In genomic region chr20:25579081-25579770, GRCh38 we compare ENCODE assay signal across 1 cellular context.
A peak's percentile ranks its signal among the peaks of the same experiment; 100 is the strongest.
TF ChIP-seq lines count a peak whose summit lies in the region.

No MANE protein-coding gene starts in this region.

TF ChIP-seq in HepG2, 621 proteins besides CTCF, POLR2A, EP300 and RAD21 (continued from another document and continues in another):
- TF ChIP-seq ZNF407 (CRISPR knock-in tag; IDR thresholded peaks at IDR 0.05; ENCODE audit: not compliant biosample characterization) = no peak
- peak; percentile 40; the same call in 1 of the 2 replicates for TF ChIP-seq TFE3 (CRISPR knock-in tag; IDR thresholded peaks at IDR 0.05)
- no peak for TF ChIP-seq BCLAF1 (IDR thresholded peaks at IDR 0.05)
- TF ChIP-seq MAZ (IDR thresholded peaks at IDR 0.05; ENCODE audit: borderline replicate concordance, low read depth, low read length) = no peak
- TF ChIP-seq MAZ (CRISPR knock-in tag; IDR thresholded peaks at IDR 0.05; ENCODE audit: low read depth) = no peak
- TF ChIP-seq SP4 (CRISPR knock-in tag; IDR thresholded peaks at IDR 0.05) = peak; percentile 38; the same call in 1 of the 2 replicates
- TF ChIP-seq ZNF644 (CRISPR knock-in tag; IDR thresholded peaks at IDR 0.05; ENCODE audit: low read depth) = no peak
- TF ChIP-seq, protein P1, sequence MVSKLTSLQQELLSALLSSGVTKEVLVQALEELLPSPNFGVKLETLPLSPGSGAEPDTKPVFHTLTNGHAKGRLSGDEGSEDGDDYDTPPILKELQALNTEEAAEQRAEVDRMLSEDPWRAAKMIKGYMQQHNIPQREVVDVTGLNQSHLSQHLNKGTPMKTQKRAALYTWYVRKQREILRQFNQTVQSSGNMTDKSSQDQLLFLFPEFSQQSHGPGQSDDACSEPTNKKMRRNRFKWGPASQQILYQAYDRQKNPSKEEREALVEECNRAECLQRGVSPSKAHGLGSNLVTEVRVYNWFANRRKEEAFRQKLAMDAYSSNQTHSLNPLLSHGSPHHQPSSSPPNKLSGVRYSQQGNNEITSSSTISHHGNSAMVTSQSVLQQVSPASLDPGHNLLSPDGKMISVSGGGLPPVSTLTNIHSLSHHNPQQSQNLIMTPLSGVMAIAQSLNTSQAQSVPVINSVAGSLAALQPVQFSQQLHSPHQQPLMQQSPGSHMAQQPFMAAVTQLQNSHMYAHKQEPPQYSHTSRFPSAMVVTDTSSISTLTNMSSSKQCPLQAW (CRISPR knock-in tag; IDR thresholded peaks at IDR 0.05) = 0 out of 2 replicates have a peak, but pooled peaks have one; percentile 38
- no peak for TF ChIP-seq ZNF879 (CRISPR knock-in tag; IDR thresholded peaks at IDR 0.05)
- no peak for TF ChIP-seq REPIN1 (CRISPR knock-in tag; IDR thresholded peaks at IDR 0.05; ENCODE audit: borderline replicate concordance, low read depth)
- TF ChIP-seq ZNF768 (CRISPR knock-in tag; IDR thresholded peaks at IDR 0.05) = peak; percentile 63; the same call in 1 of the 2 replicates
- TF ChIP-seq TIGD3 (CRISPR knock-in tag; IDR thresholded peaks at IDR 0.05; ENCODE audit: borderline replicate concordance) = peak; percentile 34; the same call in 1 of the 2 replicates
- TF ChIP-seq, protein P2, sequence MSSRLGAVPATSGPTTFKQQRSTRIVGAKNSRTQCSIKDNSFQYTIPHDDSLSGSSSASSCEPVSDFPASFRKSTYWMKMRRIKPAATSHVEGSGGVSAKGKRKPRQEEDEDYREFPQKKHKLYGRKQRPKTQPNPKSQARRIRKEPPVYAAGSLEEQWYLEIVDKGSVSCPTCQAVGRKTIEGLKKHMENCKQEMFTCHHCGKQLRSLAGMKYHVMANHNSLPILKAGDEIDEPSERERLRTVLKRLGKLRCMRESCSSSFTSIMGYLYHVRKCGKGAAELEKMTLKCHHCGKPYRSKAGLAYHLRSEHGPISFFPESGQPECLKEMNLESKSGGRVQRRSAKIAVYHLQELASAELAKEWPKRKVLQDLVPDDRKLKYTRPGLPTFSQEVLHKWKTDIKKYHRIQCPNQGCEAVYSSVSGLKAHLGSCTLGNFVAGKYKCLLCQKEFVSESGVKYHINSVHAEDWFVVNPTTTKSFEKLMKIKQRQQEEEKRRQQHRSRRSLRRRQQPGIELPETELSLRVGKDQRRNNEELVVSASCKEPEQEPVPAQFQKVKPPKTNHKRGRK (CRISPR knock-in tag; IDR thresholded peaks at IDR 0.05) = no peak
- TF ChIP-seq KAT8 (CRISPR knock-in tag; IDR thresholded peaks at IDR 0.05) = no peak
- TF ChIP-seq IKZF4 (CRISPR knock-in tag; IDR thresholded peaks at IDR 0.05; ENCODE audit: borderline replicate concordance, low read depth, not compliant biosample characterization) = no peak
- TF ChIP-seq ZNF782 (CRISPR knock-in tag; IDR thresholded peaks at IDR 0.05; ENCODE audit: borderline replicate concordance) = 0 out of 2 replicates have a peak, but pooled peaks have one; percentile 8
- TF ChIP-seq DMAP1 (CRISPR knock-in tag; IDR thresholded peaks at IDR 0.05) = 0 out of 2 replicates have a peak, but pooled peaks have one; percentile 11
- no peak for TF ChIP-seq SETDB1 (CRISPR knock-in tag; IDR thresholded peaks at IDR 0.05; ENCODE audit: borderline replicate concordance)
- 0 out of 2 replicates have a peak, but pooled peaks have one; percentile 77 for TF ChIP-seq ZNF264 (CRISPR knock-in tag; IDR thresholded peaks at IDR 0.05)
- 0 out of 2 replicates have a peak, but pooled peaks have one; percentile 37 for TF ChIP-seq TEAD2 (CRISPR knock-in tag; IDR thresholded peaks at IDR 0.05)
- TF ChIP-seq DPF2 (CRISPR knock-in tag; IDR thresholded peaks at IDR 0.05; ENCODE audit: borderline replicate concordance, low read depth) = peak; percentile 58; the same call in 1 of the 2 replicates
- TF ChIP-seq, protein P3, sequence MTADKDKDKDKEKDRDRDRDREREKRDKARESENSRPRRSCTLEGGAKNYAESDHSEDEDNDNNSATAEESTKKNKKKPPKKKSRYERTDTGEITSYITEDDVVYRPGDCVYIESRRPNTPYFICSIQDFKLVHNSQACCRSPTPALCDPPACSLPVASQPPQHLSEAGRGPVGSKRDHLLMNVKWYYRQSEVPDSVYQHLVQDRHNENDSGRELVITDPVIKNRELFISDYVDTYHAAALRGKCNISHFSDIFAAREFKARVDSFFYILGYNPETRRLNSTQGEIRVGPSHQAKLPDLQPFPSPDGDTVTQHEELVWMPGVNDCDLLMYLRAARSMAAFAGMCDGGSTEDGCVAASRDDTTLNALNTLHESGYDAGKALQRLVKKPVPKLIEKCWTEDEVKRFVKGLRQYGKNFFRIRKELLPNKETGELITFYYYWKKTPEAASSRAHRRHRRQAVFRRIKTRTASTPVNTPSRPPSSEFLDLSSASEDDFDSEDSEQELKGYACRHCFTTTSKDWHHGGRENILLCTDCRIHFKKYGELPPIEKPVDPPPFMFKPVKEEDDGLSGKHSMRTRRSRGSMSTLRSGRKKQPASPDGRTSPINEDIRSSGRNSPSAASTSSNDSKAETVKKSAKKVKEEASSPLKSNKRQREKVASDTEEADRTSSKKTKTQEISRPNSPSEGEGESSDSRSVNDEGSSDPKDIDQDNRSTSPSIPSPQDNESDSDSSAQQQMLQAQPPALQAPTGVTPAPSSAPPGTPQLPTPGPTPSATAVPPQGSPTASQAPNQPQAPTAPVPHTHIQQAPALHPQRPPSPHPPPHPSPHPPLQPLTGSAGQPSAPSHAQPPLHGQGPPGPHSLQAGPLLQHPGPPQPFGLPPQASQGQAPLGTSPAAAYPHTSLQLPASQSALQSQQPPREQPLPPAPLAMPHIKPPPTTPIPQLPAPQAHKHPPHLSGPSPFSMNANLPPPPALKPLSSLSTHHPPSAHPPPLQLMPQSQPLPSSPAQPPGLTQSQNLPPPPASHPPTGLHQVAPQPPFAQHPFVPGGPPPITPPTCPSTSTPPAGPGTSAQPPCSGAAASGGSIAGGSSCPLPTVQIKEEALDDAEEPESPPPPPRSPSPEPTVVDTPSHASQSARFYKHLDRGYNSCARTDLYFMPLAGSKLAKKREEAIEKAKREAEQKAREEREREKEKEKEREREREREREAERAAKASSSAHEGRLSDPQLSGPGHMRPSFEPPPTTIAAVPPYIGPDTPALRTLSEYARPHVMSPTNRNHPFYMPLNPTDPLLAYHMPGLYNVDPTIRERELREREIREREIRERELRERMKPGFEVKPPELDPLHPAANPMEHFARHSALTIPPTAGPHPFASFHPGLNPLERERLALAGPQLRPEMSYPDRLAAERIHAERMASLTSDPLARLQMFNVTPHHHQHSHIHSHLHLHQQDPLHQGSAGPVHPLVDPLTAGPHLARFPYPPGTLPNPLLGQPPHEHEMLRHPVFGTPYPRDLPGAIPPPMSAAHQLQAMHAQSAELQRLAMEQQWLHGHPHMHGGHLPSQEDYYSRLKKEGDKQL (CRISPR knock-in tag; IDR thresholded peaks at IDR 0.05; ENCODE audit: low read depth) = 0 out of 2 replicates have a peak, but pooled peaks have one; percentile 25
